ENCODE assay signal across 22 cellular contexts in the genomic region with DNA sequence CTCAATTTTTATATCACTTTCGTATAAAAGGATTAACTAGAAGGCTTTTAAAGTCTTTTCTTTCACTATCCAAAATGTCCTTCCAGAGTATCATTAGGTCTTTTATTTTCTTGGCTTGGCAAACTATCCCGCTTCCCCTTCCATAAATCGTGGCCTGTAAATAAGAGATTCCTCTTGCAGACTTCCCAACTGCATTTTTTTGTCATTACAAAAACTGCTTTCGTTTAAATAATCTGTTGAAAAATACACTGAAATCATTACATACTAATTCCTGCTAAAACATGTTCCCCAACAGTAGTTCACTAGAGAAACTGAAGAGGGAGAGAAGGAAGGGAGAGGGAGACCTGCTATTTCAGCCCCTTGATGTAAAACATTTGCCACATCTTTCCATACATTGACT. TPM values are rescaled to one million over a fixed set of nuclear protein-coding genes. Genes with fewer than 3 reads are reported as not detected.
DNase-seq lines count a peak whose midpoint lies in the region; ATAC-seq and TF ChIP-seq lines count a peak whose summit lies in the region.
"Had no signal": no experiment of that assay in that cellular context is flagged by ENCODE, and none has a peak within 500 bp of the region (broad histone marks: within the 10 kb centered on the region; RNA-seq: fewer than 3 reads in every experiment).

No MANE protein-coding gene starts in this region.

- H3K4me1 ChIP-seq in uterus, result peaks cover 0 to 5% of the 10 kb centered on the region in 2 donors
- H3K4me1 ChIP-seq: gastrocnemius medialis had no signal

- DNase-seq in GM04504 (ENCODE audit: low read depth), result peak; percentile 58
- DNase-seq in astrocyte of the spinal cord (ENCODE audit: low read depth, low spot score), result peak; percentile 63
- DNase-seq in foreskin fibroblast, result peak; percentile 31 to 66
- no peak for DNase-seq in uterus
- DNase-seq in Right ventricle myocardium superior, result no peak
- no peak for DNase-seq in activated CD4-positive, alpha-beta T cell treated with anti-CD3 and anti-CD28 coated beads, Interleukin-2, amount 10 ng/mL, durations not matched to agents 24 days and 14 days
- DNase-seq: activated CD4-positive, CD25-positive, alpha-beta regulatory T cell; activated CD8-positive, alpha-beta memory T cell treated with anti-CD3 and anti-CD28 coated beads for 24 hours; activated naive CD4-positive, alpha-beta T cell treated with anti-CD3 and anti-CD28 coated beads, Interleukin-2, amount 10 ng/mL, durations not matched to agents 7 days and 5 days; activated T-cell treated with anti-CD3 and anti-CD28 coated beads, Interleukin-2, amount 50 U/mL, for 48 hours; COR-L47; gastrocnemius medialis; left cardiac atrium; NCI-H1417 treated with DMSO at 0.1 percent for 48 hours; NCI-H524 treated with DMSO at 0.1 percent for 48 hours; RPMI8226 had no signal

- intact Hi-C loops in uterus (cut with DNase I; ENCODE audit: low total_unique reads), result no loop called here
- intact Hi-C loops in Right ventricle myocardium superior (cut with DNase I), result no loop called here
- intact Hi-C loops in activated CD4-positive, alpha-beta T cell treated with anti-CD3 and anti-CD28 coated beads, Interleukin-2, amount 10 ng/mL, durations not matched to agents 24 days and 14 days (cut with micrococcal nuclease), result no loop called here

- no peak for TF ChIP-seq CTCF in astrocyte of the spinal cord (IDR thresholded peaks at IDR 0.05; ENCODE audit: low read depth, low read length)
- TF ChIP-seq CTCF in foreskin fibroblast (IDR thresholded peaks at IDR 0.05; ENCODE audit: low read depth, low read length), result no peak
- no peak for TF ChIP-seq CTCF in uterus (IDR thresholded peaks at IDR 0.05)

- no peak for TF ChIP-seq POLR2A in uterus (IDR thresholded peaks at IDR 0.05)

- no peak overlapping the region for H3K27ac Mint-ChIP-seq in activated CD4-positive, alpha-beta T cell treated with anti-CD3 and anti-CD28 coated beads, Interleukin-2, amount 10 ng/mL, durations not matched to agents 24 days and 14 days
- H3K27ac Mint-ChIP-seq: activated naive CD4-positive, alpha-beta T cell treated with anti-CD3 and anti-CD28 coated beads, Interleukin-2, amount 10 ng/mL, durations not matched to agents 7 days and 5 days; B cell; natural killer cell treated with Interleukin-12 subunit alpha and Interleukin-12 subunit beta and Interleukin-15 and Interleukin-18, amount 100 ng/mL, for 72 hours; stimulated activated memory B cell treated with anti-CD40 and anti-IgM and Interleukin-4, amounts not matched to agents 10 μg/mL and 1 μg/mL and 100 μg/mL, for 72 hours had no signal

- H3K9me3 Mint-ChIP-seq in activated CD4-positive, alpha-beta T cell treated with anti-CD3 and anti-CD28 coated beads, Interleukin-2, amount 10 ng/mL, durations not matched to agents 24 days and 14 days, result no peaks in the 10 kb centered on the region
- H3K9me3 Mint-ChIP-seq: activated naive CD4-positive, alpha-beta T cell treated with anti-CD3 and anti-CD28 coated beads, Interleukin-2, amount 10 ng/mL, durations not matched to agents 7 days and 5 days; natural killer cell treated with Interleukin-12 subunit alpha and Interleukin-12 subunit beta and Interleukin-15 and Interleukin-18, amount 100 ng/mL, for 72 hours; stimulated activated memory B cell treated with anti-CD40 and anti-IgM and Interleukin-4, amounts not matched to agents 10 μg/mL and 1 μg/mL and 100 μg/mL, for 72 hours had no signal

- peak overlapping the region; percentile 7 to 59 for H3K27ac ChIP-seq in uterus
- H3K27ac ChIP-seq: gastrocnemius medialis, thoracic aorta had no signal

- ATAC-seq in Right ventricle myocardium superior (ENCODE audit: poor library complexity), result no peak
- ATAC-seq in HG03280 (IDR thresholded peaks at IDR 0.05; ENCODE audit: unreplicated experiment), result no peak
- ATAC-seq: HepG2; left cardiac atrium; natural killer cell treated with Interleukin-12 subunit alpha and Interleukin-12 subunit beta and Interleukin-15 and Interleukin-18, amount 100 ng/mL, for 72 hours; stimulated activated memory B cell treated with anti-CD40 and anti-IgM and Interleukin-4, amounts not matched to agents 10 μg/mL and 1 μg/mL and 100 μg/mL, for 72 hours had no signal

- H3K36me3 ChIP-seq in uterus, result no peaks in the 10 kb centered on the region
- H3K36me3 ChIP-seq: gastrocnemius medialis, thoracic aorta had no signal

- H3K27me3 Mint-ChIP-seq in activated CD4-positive, alpha-beta T cell treated with anti-CD3 and anti-CD28 coated beads, Interleukin-2, amount 10 ng/mL, durations not matched to agents 24 days and 14 days, result peaks cover 15% of the 10 kb centered on the region

- no peak overlapping the region for H3K4me3 ChIP-seq in astrocyte of the spinal cord (ENCODE audit: low read depth, low read length)
- H3K4me3 ChIP-seq in foreskin fibroblast (ENCODE audit: low read depth in 1 of 2, low read length in 2 of 2), result peak overlapping the region in 1 of 2 donors; percentile 11
- H3K4me3 ChIP-seq in uterus, result no peak overlapping the region
- H3K4me3 ChIP-seq: gastrocnemius medialis, thoracic aorta had no signal

- H3K36me3 Mint-ChIP-seq in activated CD4-positive, alpha-beta T cell treated with anti-CD3 and anti-CD28 coated beads, Interleukin-2, amount 10 ng/mL, durations not matched to agents 24 days and 14 days (ENCODE audit: low read depth), result no peaks in the 10 kb centered on the region
- H3K36me3 Mint-ChIP-seq: activated naive CD4-positive, alpha-beta T cell treated with anti-CD3 and anti-CD28 coated beads, Interleukin-2, amount 10 ng/mL, durations not matched to agents 7 days and 5 days; natural killer cell treated with Interleukin-12 subunit alpha and Interleukin-12 subunit beta and Interleukin-15 and Interleukin-18, amount 100 ng/mL, for 72 hours; stimulated activated memory B cell treated with anti-CD40 and anti-IgM and Interleukin-4, amounts not matched to agents 10 μg/mL and 1 μg/mL and 100 μg/mL, for 72 hours had no signal

- H3K27me3 ChIP-seq in uterus, result no peaks in the 10 kb centered on the region
- H3K27me3 ChIP-seq: gastrocnemius medialis had no signal

- no peaks in the 10 kb centered on the region for H3K4me1 Mint-ChIP-seq in activated CD4-positive, alpha-beta T cell treated with anti-CD3 and anti-CD28 coated beads, Interleukin-2, amount 10 ng/mL, durations not matched to agents 24 days and 14 days
- H3K4me1 Mint-ChIP-seq: activated naive CD4-positive, alpha-beta T cell treated with anti-CD3 and anti-CD28 coated beads, Interleukin-2, amount 10 ng/mL, durations not matched to agents 7 days and 5 days; B cell; stimulated activated memory B cell treated with anti-CD40 and anti-IgM and Interleukin-4, amounts not matched to agents 10 μg/mL and 1 μg/mL and 100 μg/mL, for 72 hours had no signal

- no peak overlapping the region for H3K4me3 Mint-ChIP-seq in activated CD4-positive, alpha-beta T cell treated with anti-CD3 and anti-CD28 coated beads, Interleukin-2, amount 10 ng/mL, durations not matched to agents 24 days and 14 days
- H3K4me3 Mint-ChIP-seq: activated naive CD4-positive, alpha-beta T cell treated with anti-CD3 and anti-CD28 coated beads, Interleukin-2, amount 10 ng/mL, durations not matched to agents 7 days and 5 days; B cell; natural killer cell treated with Interleukin-12 subunit alpha and Interleukin-12 subunit beta and Interleukin-15 and Interleukin-18, amount 100 ng/mL, for 72 hours; stimulated activated memory B cell treated with anti-CD40 and anti-IgM and Interleukin-4, amounts not matched to agents 10 μg/mL and 1 μg/mL and 100 μg/mL, for 72 hours had no signal

- H3K9me3 ChIP-seq in uterus, result no peaks in the 10 kb centered on the region
- H3K9me3 ChIP-seq: gastrocnemius medialis, thoracic aorta had no signal

- in situ Hi-C loops in astrocyte of the spinal cord (cut with HindIII; ENCODE audit: low sequenced_read_pairs), result no loop called here

RNA-seq across cellular contexts. Expression of a gene that starts 48.8 kb away (rescaled TPM):
- total RNA-seq in uterus, result 10 to 100 TPM in 2 of 4 donors, 1 to 10 TPM in 2; 2.3 to 25.2 (median 7.5) TPM
- total RNA-seq in Right ventricle myocardium superior, result 23.8 TPM
- total RNA-seq in activated CD4-positive, alpha-beta T cell treated with anti-CD3 and anti-CD28 coated beads, Interleukin-2, amount 10 ng/mL, durations not matched to agents 24 days and 14 days, result 30.8 and 33.9 TPM in 2 replicates

Comparison
In these comparisons a context has a peak if more than half of its experiments do, and no peak if none do; other contexts are left out.
1. DNase-seq: peak in GM04504 (single experiment), astrocyte of the spinal cord (single experiment) and foreskin fibroblast (2 of 2); none in uterus (0 of 2), Right ventricle myocardium superior (single experiment) and activated CD4-positive, alpha-beta T cell treated with anti-CD3 and anti-CD28 coated beads, Interleukin-2, amount 10 ng/mL, durations not matched to agents 24 days and 14 days (single experiment).